In the genomic region with DNA sequence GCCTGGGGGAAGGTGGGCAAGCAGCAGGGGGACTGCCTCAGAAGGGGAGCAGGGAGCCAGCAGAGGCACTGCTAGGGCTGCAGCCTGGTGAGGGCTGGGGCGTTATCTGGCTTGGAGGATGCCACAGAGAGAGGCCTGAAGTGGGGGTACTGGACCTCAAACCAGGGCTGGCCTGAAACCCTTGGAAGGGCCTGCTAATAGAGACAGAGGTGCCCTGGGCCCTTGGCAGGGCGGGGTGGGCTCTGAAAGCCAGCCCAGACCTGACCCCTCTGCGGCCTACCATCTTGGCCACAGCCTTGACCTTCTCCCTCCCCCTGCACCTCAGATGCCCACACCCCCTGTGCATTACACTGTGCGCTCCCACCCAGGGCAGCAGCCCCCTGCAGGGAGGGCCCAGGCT, we compare ENCODE assay signal across 1 cellular context.
TF ChIP-seq lines count a peak whose summit lies in the region.

No MANE protein-coding gene starts in this region.

TF ChIP-seq in SK-N-SH treated with all-trans-retinoic acid at 6 μM for 48 hours, 23 proteins besides CTCF, POLR2A, EP300 and RAD21:
- TF ChIP-seq, protein P1, sequence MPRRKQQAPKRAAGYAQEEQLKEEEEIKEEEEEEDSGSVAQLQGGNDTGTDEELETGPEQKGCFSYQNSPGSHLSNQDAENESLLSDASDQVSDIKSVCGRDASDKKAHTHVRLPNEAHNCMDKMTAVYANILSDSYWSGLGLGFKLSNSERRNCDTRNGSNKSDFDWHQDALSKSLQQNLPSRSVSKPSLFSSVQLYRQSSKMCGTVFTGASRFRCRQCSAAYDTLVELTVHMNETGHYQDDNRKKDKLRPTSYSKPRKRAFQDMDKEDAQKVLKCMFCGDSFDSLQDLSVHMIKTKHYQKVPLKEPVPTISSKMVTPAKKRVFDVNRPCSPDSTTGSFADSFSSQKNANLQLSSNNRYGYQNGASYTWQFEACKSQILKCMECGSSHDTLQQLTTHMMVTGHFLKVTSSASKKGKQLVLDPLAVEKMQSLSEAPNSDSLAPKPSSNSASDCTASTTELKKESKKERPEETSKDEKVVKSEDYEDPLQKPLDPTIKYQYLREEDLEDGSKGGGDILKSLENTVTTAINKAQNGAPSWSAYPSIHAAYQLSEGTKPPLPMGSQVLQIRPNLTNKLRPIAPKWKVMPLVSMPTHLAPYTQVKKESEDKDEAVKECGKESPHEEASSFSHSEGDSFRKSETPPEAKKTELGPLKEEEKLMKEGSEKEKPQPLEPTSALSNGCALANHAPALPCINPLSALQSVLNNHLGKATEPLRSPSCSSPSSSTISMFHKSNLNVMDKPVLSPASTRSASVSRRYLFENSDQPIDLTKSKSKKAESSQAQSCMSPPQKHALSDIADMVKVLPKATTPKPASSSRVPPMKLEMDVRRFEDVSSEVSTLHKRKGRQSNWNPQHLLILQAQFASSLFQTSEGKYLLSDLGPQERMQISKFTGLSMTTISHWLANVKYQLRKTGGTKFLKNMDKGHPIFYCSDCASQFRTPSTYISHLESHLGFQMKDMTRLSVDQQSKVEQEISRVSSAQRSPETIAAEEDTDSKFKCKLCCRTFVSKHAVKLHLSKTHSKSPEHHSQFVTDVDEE (CRISPR knock-in tag; IDR thresholded peaks at IDR 0.05), result no peak
- TF ChIP-seq ISL1 (CRISPR knock-in tag; IDR thresholded peaks at IDR 0.05), result no peak
- TF ChIP-seq, protein P2, sequence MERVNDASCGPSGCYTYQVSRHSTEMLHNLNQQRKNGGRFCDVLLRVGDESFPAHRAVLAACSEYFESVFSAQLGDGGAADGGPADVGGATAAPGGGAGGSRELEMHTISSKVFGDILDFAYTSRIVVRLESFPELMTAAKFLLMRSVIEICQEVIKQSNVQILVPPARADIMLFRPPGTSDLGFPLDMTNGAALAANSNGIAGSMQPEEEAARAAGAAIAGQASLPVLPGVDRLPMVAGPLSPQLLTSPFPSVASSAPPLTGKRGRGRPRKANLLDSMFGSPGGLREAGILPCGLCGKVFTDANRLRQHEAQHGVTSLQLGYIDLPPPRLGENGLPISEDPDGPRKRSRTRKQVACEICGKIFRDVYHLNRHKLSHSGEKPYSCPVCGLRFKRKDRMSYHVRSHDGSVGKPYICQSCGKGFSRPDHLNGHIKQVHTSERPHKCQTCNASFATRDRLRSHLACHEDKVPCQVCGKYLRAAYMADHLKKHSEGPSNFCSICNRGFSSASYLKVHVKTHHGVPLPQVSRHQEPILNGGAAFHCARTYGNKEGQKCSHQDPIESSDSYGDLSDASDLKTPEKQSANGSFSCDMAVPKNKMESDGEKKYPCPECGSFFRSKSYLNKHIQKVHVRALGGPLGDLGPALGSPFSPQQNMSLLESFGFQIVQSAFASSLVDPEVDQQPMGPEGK (CRISPR knock-in tag; IDR thresholded peaks at IDR 0.05; ENCODE audit: borderline replicate concordance), result no peak
- TF ChIP-seq CSDC2 (CRISPR knock-in tag; IDR thresholded peaks at IDR 0.05), result no peak
- no peak for TF ChIP-seq OSR1 (CRISPR knock-in tag; IDR thresholded peaks at IDR 0.05)
- no peak for TF ChIP-seq SNAI2 (CRISPR knock-in tag; IDR thresholded peaks at IDR 0.05)
- no peak for TF ChIP-seq GLIS3 (CRISPR knock-in tag; IDR thresholded peaks at IDR 0.05)
- no peak for TF ChIP-seq TCF4 (CRISPR knock-in tag; IDR thresholded peaks at IDR 0.05; ENCODE audit: borderline replicate concordance)
- no peak for TF ChIP-seq TOX (CRISPR knock-in tag; IDR thresholded peaks at IDR 0.05; ENCODE audit: borderline replicate concordance)
- TF ChIP-seq, protein P3, sequence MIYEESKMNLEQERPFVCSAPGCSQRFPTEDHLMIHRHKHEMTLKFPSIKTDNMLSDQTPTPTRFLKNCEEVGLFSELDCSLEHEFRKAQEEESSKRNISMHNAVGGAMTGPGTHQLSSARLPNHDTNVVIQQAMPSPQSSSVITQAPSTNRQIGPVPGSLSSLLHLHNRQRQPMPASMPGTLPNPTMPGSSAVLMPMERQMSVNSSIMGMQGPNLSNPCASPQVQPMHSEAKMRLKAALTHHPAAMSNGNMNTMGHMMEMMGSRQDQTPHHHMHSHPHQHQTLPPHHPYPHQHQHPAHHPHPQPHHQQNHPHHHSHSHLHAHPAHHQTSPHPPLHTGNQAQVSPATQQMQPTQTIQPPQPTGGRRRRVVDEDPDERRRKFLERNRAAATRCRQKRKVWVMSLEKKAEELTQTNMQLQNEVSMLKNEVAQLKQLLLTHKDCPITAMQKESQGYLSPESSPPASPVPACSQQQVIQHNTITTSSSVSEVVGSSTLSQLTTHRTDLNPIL (CRISPR knock-in tag; IDR thresholded peaks at IDR 0.05; ENCODE audit: low read depth), result no peak
- TF ChIP-seq, protein P4, sequence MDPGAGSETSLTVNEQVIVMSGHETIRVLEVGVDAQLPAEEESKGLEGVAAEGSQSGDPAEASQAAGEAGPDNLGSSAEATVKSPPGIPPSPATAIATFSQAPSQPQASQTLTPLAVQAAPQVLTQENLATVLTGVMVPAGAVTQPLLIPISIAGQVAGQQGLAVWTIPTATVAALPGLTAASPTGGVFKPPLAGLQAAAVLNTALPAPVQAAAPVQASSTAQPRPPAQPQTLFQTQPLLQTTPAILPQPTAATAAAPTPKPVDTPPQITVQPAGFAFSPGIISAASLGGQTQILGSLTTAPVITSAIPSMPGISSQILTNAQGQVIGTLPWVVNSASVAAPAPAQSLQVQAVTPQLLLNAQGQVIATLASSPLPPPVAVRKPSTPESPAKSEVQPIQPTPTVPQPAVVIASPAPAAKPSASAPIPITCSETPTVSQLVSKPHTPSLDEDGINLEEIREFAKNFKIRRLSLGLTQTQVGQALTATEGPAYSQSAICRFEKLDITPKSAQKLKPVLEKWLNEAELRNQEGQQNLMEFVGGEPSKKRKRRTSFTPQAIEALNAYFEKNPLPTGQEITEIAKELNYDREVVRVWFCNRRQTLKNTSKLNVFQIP (CRISPR knock-in tag; IDR thresholded peaks at IDR 0.05; ENCODE audit: borderline replicate concordance, low read depth), result no peak
- TF ChIP-seq ARNTL (CRISPR knock-in tag; IDR thresholded peaks at IDR 0.05; ENCODE audit: borderline replicate concordance, low read depth), result no peak
- TF ChIP-seq ESRRG (CRISPR knock-in tag; IDR thresholded peaks at IDR 0.05), result no peak
- no peak for TF ChIP-seq BACH2 (CRISPR knock-in tag; IDR thresholded peaks at IDR 0.05; ENCODE audit: borderline replicate concordance)
- TF ChIP-seq RARB (CRISPR knock-in tag; IDR thresholded peaks at IDR 0.05), result no peak
